Comparison of ENCODE assay signal across 9 cellular contexts in the genomic region with DNA sequence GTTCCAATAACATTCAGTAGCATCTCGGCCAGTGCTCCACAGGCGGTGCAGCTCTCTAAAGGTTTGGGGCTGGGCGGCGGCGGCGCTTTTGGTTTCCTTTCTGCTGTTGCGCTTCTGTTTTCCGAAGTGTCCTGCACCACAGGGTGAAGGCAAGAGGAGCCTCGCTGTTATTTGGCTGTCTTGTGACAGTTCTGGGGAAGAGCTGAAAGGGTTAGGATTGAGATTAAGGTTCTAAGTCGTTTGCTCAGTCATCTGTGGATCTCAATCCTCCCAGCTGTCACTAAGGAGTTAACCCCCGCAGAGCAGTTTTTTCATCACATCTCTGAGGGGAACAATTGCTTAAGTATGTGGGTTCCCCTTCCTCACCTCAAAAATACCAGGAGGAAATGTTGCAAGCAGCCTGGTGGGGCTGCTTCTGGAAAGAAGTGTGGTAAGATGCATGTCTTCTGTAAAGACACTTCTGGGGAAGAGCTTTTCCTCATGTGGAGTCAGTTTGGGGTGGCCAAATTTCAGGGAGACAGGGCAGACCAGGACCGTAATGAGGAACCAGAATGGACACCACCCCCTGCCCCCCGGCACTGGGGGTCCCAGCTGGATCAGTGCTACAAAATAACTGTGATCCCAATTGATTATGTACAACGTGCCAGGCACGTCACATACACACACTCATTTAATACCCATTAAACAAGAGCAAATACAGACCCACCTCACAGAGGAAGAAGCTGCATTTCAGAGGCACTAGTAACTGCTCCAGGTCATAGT. TPM values are rescaled to one million over a fixed set of nuclear protein-coding genes. Genes with fewer than 3 reads are reported as not detected.
DNase-seq lines count a peak whose midpoint lies in the region; ATAC-seq and TF ChIP-seq lines count a peak whose summit lies in the region.
"Had no signal": no experiment of that assay in that cellular context is flagged by ENCODE, and none has a peak within 500 bp of the region (broad histone marks: within the 10 kb centered on the region; RNA-seq: fewer than 3 reads in every experiment).

No MANE protein-coding gene starts in this region.

- TF ChIP-seq CTCF in osteoblast (IDR thresholded peaks at IDR 0.05; ENCODE audit: extremely low read depth, low read depth, low read length) = no peak
- TF ChIP-seq CTCF in dorsolateral prefrontal cortex (IDR thresholded peaks at IDR 0.05 in 54 of 56, conservative IDR thresholded peaks at IDR 0.05 in 2 of 56; ENCODE audit: low read depth in 1 of 56, partially characterized antibody in 56 of 56) = no peak
- TF ChIP-seq CTCF in mammary epithelial cell (conservative IDR thresholded peaks at IDR 0.05 in 1 of 2, IDR thresholded peaks at IDR 0.05 in 1 of 2; ENCODE audit: extremely low read depth in 1 of 2, insufficient read depth in 1 of 2, low read depth in 1 of 2, low read length in 2 of 2) = no peak

- H3K27ac ChIP-seq in osteoblast (ENCODE audit: low read depth, low read length) (no peak overlapping the region), dorsolateral prefrontal cortex (peak overlapping the region in 14 of 59 donors; percentile 6 to 58 (median 28)), mammary epithelial cell (ENCODE audit: insufficient read depth, low read depth, low read length) (no peak overlapping the region)
- H3K27ac ChIP-seq: ascending aorta had no signal

- H4K20me1 ChIP-seq in osteoblast (ENCODE audit: insufficient read depth, low read length) = peaks cover 4% of the 10 kb centered on the region
- H4K20me1 ChIP-seq in mammary epithelial cell (ENCODE audit: insufficient read depth, low read length) = no peaks in the 10 kb centered on the region

- H3K27me3 ChIP-seq in osteoblast (ENCODE audit: insufficient read depth, low read length) (no peaks in the 10 kb centered on the region), dorsolateral prefrontal cortex (no peaks in the 10 kb centered on the region), mammary epithelial cell (ENCODE audit: insufficient read depth, low read length) (no peaks in the 10 kb centered on the region)
- H3K27me3 ChIP-seq: ascending aorta had no signal

- no peak overlapping the region for H3K4me2 ChIP-seq in osteoblast (ENCODE audit: insufficient read depth, low read length)
- no peak overlapping the region for H3K4me2 ChIP-seq in mammary epithelial cell (ENCODE audit: insufficient read depth, low read depth, low read length)

- peak; percentile 61 for ATAC-seq in GM21447 (IDR thresholded peaks at IDR 0.05; ENCODE audit: unreplicated experiment)
- no peak for ATAC-seq in HG02610 (IDR thresholded peaks at IDR 0.05; ENCODE audit: unreplicated experiment)

- CTCF ChIA-PET in mammary epithelial cell (lab: Charles Lee; ENCODE audit: low non-redundant PET) = no interaction called here

- dilution Hi-C loops in mammary epithelial cell (cut with HindIII; ENCODE audit: low sequenced_read_pairs) = no loop called here

- WGBS in mammary epithelial cell (ENCODE audit: low coverage, missing lambda C conversion rate) = 95% methylated on average over 14 of the region's 15 CpGs

- H2AFZ ChIP-seq in osteoblast (ENCODE audit: low read length) (no peak overlapping the region), mammary epithelial cell (ENCODE audit: low read depth, low read length) (no peak overlapping the region)

- in situ Hi-C loops in mammary epithelial cell (cut with MboI; ENCODE audit: low sequenced_read_pairs in 2 of 2) = no loop called here

- H3K79me2 ChIP-seq in osteoblast (ENCODE audit: insufficient read depth, low read length) (no peaks in the 10 kb centered on the region), mammary epithelial cell (ENCODE audit: insufficient read depth, low read length) (no peaks in the 10 kb centered on the region)

- BruUV-seq in mammary epithelial cell (replicated peaks; lab: Mats Ljungman, UMichigan) = no TSS peak

- no peaks in the 10 kb centered on the region for H3K9me3 ChIP-seq in osteoblast (ENCODE audit: low read depth, low read length)
- no peaks in the 10 kb centered on the region for H3K9me3 ChIP-seq in mammary epithelial cell (replicated peaks; ENCODE audit: insufficient read depth, low read length)
- H3K9me3 ChIP-seq: ascending aorta had no signal

- H3K9ac ChIP-seq in mammary epithelial cell (ENCODE audit: insufficient read depth, low read length) = no peak overlapping the region

- peak; percentile 99 for DNase-seq in NOMO-1 treated with dmso at 0.1 percent for 144 hours (lab: John Stamatoyannopoulos, UW; ENCODE audit: unreplicated experiment)
- peak; percentile 27 for DNase-seq in amniotic epithelial cell (ENCODE audit: low read depth)
- DNase-seq in osteoblast (ENCODE audit: insufficient read length, low spot score, missing footprints) = peak; percentile 72
- DNase-seq in dorsolateral prefrontal cortex = no peak
- no peak for DNase-seq in mammary epithelial cell
- no peak for DNase-seq in NCI-H446 (lab: John Stamatoyannopoulos, UW)

- intact Hi-C loops in dorsolateral prefrontal cortex (cut with DNase I) = no loop called here
- intact Hi-C loops in mammary epithelial cell (cut with micrococcal nuclease) = no loop called here

- H3K4me3 ChIP-seq in osteoblast (ENCODE audit: insufficient read depth, low read length) = no peak overlapping the region
- no peak overlapping the region for H3K4me3 ChIP-seq in dorsolateral prefrontal cortex
- H3K4me3 ChIP-seq in mammary epithelial cell (replicated peaks in 1 of 3; ENCODE audit: insufficient read depth in 1 of 3, low read depth in 2 of 3, low read length in 3 of 3) = no peak overlapping the region
- H3K4me3 ChIP-seq: ascending aorta had no signal

- no peaks in the 10 kb centered on the region for H3K4me1 ChIP-seq in osteoblast (ENCODE audit: insufficient read depth, low read length)
- H3K4me1 ChIP-seq in mammary epithelial cell (ENCODE audit: insufficient read depth, low read length) = no peaks in the 10 kb centered on the region
- H3K4me1 ChIP-seq: ascending aorta had no signal

- H3K36me3 ChIP-seq in osteoblast (ENCODE audit: insufficient read depth, low read length) (peaks cover 5% of the 10 kb centered on the region), mammary epithelial cell (ENCODE audit: insufficient read depth, low read length) (peaks cover 2% of the 10 kb centered on the region)

RNA-seq across cellular contexts. Expression of a gene that starts 14.2 kb away (rescaled TPM):
- total RNA-seq in osteoblast (under 0.01 TPM in 1 of 2 replicates, not detected in the other), dorsolateral prefrontal cortex (10 to 100 TPM in 114 of 120 experiments, 1 to 10 TPM in 6; 5.0 to 22.9 (median 14.6) TPM), mammary epithelial cell (under 1 TPM; 0.17 to 0.24 TPM)
- 0.05 TPM for polyA plus RNA-seq in mammary epithelial cell
- polyA minus RNA-seq in mammary epithelial cell = not detected

RNA-seq across cellular contexts. Expression of a gene that starts 22.2 kb away (rescaled TPM):
- 6.2 TPM in 2 replicates for total RNA-seq in osteoblast
- total RNA-seq in dorsolateral prefrontal cortex = 10 to 100 TPM in 82 of 120 experiments, 1 to 10 TPM in 38; 5.6 to 23.7 (median 11.0) TPM
- 10 to 100 TPM; 17.5 to 19.3 TPM for total RNA-seq in mammary epithelial cell
- polyA plus RNA-seq in mammary epithelial cell = 16.4 TPM
- polyA minus RNA-seq in mammary epithelial cell = 48.4 TPM

RNA-seq across cellular contexts. Expression of a gene that starts 52.1 kb away (rescaled TPM):
- total RNA-seq in osteoblast = 25.6 and 31.8 TPM in 2 replicates
- total RNA-seq in dorsolateral prefrontal cortex = 10 to 100 TPM; 13.5 to 28.7 (median 21.8) TPM
- 10 to 100 TPM; 27.2 to 33.0 TPM for total RNA-seq in mammary epithelial cell
- polyA plus RNA-seq in mammary epithelial cell = 54.7 TPM
- 18.6 TPM for polyA minus RNA-seq in mammary epithelial cell

Comparison
In these comparisons a context has a peak if more than half of its experiments do, and no peak if none do; other contexts are left out.
1. DNase-seq: peak in NOMO-1 treated with dmso at 0.1 percent for 144 hours (single experiment), amniotic epithelial cell (single experiment) and osteoblast (single experiment); none in dorsolateral prefrontal cortex (0 of 10), mammary epithelial cell (single experiment) and NCI-H446 (0 of 2).